In the genomic region with DNA sequence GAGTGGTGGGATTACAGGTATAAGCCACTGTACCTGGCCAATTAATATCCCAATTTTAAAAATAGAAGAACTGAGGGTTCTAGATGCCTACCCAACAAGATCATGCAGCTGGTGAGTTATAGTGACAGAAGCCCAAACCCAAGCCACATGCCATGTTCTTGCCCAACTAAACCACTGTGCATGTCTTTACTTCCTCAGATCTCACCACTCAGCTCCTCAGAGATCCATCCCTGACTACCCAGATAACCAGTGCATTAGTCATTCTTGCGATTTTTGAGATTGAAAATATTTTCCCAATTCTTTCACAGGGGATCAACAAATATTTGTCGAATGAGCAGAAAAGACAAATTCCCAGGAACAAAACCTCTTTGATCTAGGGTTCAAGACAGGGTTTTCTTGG, we compare ENCODE assay signal across 25 cellular contexts.
DNase-seq lines count a peak whose midpoint lies in the region; ATAC-seq and TF ChIP-seq lines count a peak whose summit lies in the region.
"Had no signal": no experiment of that assay in that cellular context is flagged by ENCODE, and none has a peak within 500 bp of the region (broad histone marks: within the 10 kb centered on the region; RNA-seq: fewer than 3 reads in every experiment).

No MANE protein-coding gene starts in this region.

- DNase-seq in AG10803 (ENCODE audit: low read depth) (peak; percentile 52), GM04503 (ENCODE audit: low read depth) (peak; percentile 28), M059J (ENCODE audit: low read depth) (peak; percentile 26), myocyte (ENCODE audit: low read depth) (peak; percentile 35)
- DNase-seq: C1 segment of cervical spinal cord; CD4-positive, alpha-beta memory T cell; COR-L47; DMS53; GDM1; H9; Karpas-422; MM.1S; NCI-H2029; NCI-H446 treated with DMSO at 0.1 percent for 48 hours; NCI-H526; NCI-H82; NK-92 treated with Interleukin-12 subunit alpha and Interleukin-12 subunit beta, amount 100 ng/mL, for 24 hours; PC-3; T-cell had no signal

- no peak overlapping the region for H3K4me3 ChIP-seq in AG10803 (ENCODE audit: low read length)
- H3K4me3 ChIP-seq: SJSA1 had no signal

- TF ChIP-seq CTCF in AG10803 (conservative IDR thresholded peaks at IDR 0.05; ENCODE audit: low read length), result no peak

- ATAC-seq in HG02970 (IDR thresholded peaks at IDR 0.05; ENCODE audit: low FRiP score, unreplicated experiment), result no peak
- no peak for ATAC-seq in HG03108 (IDR thresholded peaks at IDR 0.05; ENCODE audit: unreplicated experiment)
- no peak for ATAC-seq in GM21619 (IDR thresholded peaks at IDR 0.05; ENCODE audit: unreplicated experiment)
- ATAC-seq: HepG2, PC-3, Right ventricle myocardium inferior, T-cell had no signal
